9 cellular contexts compared by ENCODE assay signal in the genomic region with DNA sequence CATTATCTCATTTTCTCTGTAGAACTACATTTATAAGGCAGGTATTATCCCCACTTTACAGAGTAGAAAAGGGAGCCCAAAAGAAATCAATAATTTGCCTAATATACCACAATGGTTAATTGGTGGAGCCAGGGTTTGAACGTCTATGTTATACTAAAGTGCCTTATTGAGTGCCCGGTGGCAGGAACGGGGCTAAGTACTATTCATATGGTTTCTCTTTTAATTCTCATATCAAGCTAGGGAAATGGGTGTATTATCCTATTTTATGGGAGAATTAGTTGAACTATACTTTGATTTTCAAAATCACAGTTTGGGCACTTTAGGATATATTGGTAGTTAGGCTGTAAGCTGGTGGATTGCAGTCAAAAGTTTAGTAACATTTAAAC. TPM values are rescaled to one million over a fixed set of nuclear protein-coding genes. Genes with fewer than 3 reads are reported as not detected.
A peak's percentile ranks its signal among the peaks of the same experiment; 100 is the strongest.
DNase-seq lines count a peak whose midpoint lies in the region; ATAC-seq and TF ChIP-seq lines count a peak whose summit lies in the region.
"Had no signal": no experiment of that assay in that cellular context is flagged by ENCODE, and none has a peak within 500 bp of the region (broad histone marks: within the 10 kb centered on the region; RNA-seq: fewer than 3 reads in every experiment).

No MANE protein-coding gene starts in this region.

- peaks cover 13% of the 10 kb centered on the region for H4K20me1 ChIP-seq in Loucy (ENCODE audit: insufficient read depth, low read length, poor library complexity, severe bottlenecking)

- no peak overlapping the region for H3K27ac ChIP-seq in coronary artery
- H3K27ac ChIP-seq in adrenal gland = no peak overlapping the region

- H3K79me2 ChIP-seq in Loucy (ENCODE audit: insufficient read depth, low read length) = peaks cover 42% of the 10 kb centered on the region

- no peak for TF ChIP-seq CTCF in CD14-positive monocyte (IDR thresholded peaks at IDR 0.05)
- TF ChIP-seq CTCF in Loucy (conservative IDR thresholded peaks at IDR 0.05; ENCODE audit: low read length) = no peak
- no peak for TF ChIP-seq CTCF in coronary artery (IDR thresholded peaks at IDR 0.05)
- no peak for TF ChIP-seq CTCF in nephron progenitor cell (IDR thresholded peaks at IDR 0.05)
- TF ChIP-seq CTCF in adrenal gland (IDR thresholded peaks at IDR 0.05) = no peak

- no peak for DNase-seq in CD14-positive monocyte (ENCODE audit: low spot score)
- no peak for DNase-seq in coronary artery (ENCODE audit: low spot score)
- no peak for DNase-seq in nephron progenitor cell
- DNase-seq in NCI-H2227 treated with DMSO at 0.1 percent for 48 hours (lab: John Stamatoyannopoulos, UW) = no peak
- DNase-seq in adrenal gland = no peak
- no peak for DNase-seq in H4 (ENCODE audit: low spot score)
- DNase-seq: NCI-H1694 treated with DMSO at 0.1 percent for 48 hours had no signal

- H3K9me2 ChIP-seq in Loucy (replicated peaks; ENCODE audit: low read depth, low read length) = no peaks in the 10 kb centered on the region

- H3K4me3 ChIP-seq in Loucy (ENCODE audit: low read length, poor library complexity, severe bottlenecking) (peak overlapping the region; percentile 98), coronary artery (peak overlapping the region; percentile 89), adrenal gland (peak overlapping the region in 2 of 4 donors; percentile 59 to 81)

- no peak for ATAC-seq in HG03139 (IDR thresholded peaks at IDR 0.05; ENCODE audit: unreplicated experiment)

- peak overlapping the region in 5 of 7 donors; percentile 91 to 97 (median 95) for H3K27ac Mint-ChIP-seq in CD14-positive monocyte
- no peak overlapping the region for H3K27ac Mint-ChIP-seq in nephron progenitor cell

- H3F3A ChIP-seq in Loucy (ENCODE audit: low read depth) = peaks cover 6% of the 10 kb centered on the region; the same call in 1 of the 2 replicates

- H3K9me3 Mint-ChIP-seq in CD14-positive monocyte (peaks cover 0 to 4% (median 2%) of the 10 kb centered on the region in 7 donors), nephron progenitor cell (no peaks in the 10 kb centered on the region)

- WGBS in adrenal gland, 4 donors = 39 to 46% (median 42%) methylated on average over 3 of the region's 3 CpGs

- H3K4me1 ChIP-seq in Loucy (ENCODE audit: insufficient read depth, low read length, poor library complexity, severe bottlenecking) (peaks cover 36% of the 10 kb centered on the region), adrenal gland (replicated peaks in 1 of 2) (peaks cover 3 to 12% of the 10 kb centered on the region in 2 donors)

- H3K36me3 ChIP-seq in Loucy (ENCODE audit: insufficient read depth, low read length) (peaks cover 21% of the 10 kb centered on the region; the same call in 1 of the 2 replicates), adrenal gland (replicated peaks in 1 of 2) (peaks cover 0 to 7% of the 10 kb centered on the region in 2 donors)

- H3K9me3 ChIP-seq in Loucy (ENCODE audit: insufficient read depth, low read depth, low read length) (no peaks in the 10 kb centered on the region), adrenal gland (replicated peaks in 1 of 3) (no peaks in the 10 kb centered on the region)

- H3K4me2 ChIP-seq in Loucy (ENCODE audit: low read depth, low read length, poor library complexity, severe bottlenecking) = peak overlapping the region; percentile 87

- intact Hi-C loops in CD14-positive monocyte (cut with micrococcal nuclease) (loop anchor here (2.0 to 5.0 kb wide), 2 partner anchors 39 to 51 kb away; a partner anchor contains a TSS), adrenal gland (cut with DNase I) (no loop called here)

- H3K9ac ChIP-seq in Loucy (ENCODE audit: low read depth, low read length, poor library complexity, severe bottlenecking) = peak overlapping the region; percentile 91

- H2AFZ ChIP-seq in Loucy (ENCODE audit: low read length) = peak overlapping the region; percentile 97

- H3K27me3 ChIP-seq in Loucy (ENCODE audit: insufficient read depth, low read length, poor library complexity, severe bottlenecking) = no peaks in the 10 kb centered on the region
- H3K27me3 ChIP-seq in adrenal gland = no peaks in the 10 kb centered on the region

- peaks cover 10 to 32% of the 10 kb centered on the region in 2 donors for H3K36me3 Mint-ChIP-seq in CD14-positive monocyte
- H3K36me3 Mint-ChIP-seq in nephron progenitor cell (ENCODE audit: low read depth) = peaks cover 40% of the 10 kb centered on the region

- H3K27me3 Mint-ChIP-seq in CD14-positive monocyte (ENCODE audit: low read depth in 3 of 3) (peaks cover 0 to 2% (median 0%) of the 10 kb centered on the region in 3 donors), nephron progenitor cell (ENCODE audit: low read depth, poor library complexity) (no peaks in the 10 kb centered on the region)

- peak overlapping the region; percentile 98 to 99 for H3K4me3 Mint-ChIP-seq in CD14-positive monocyte
- peak overlapping the region; percentile 99 for H3K4me3 Mint-ChIP-seq in nephron progenitor cell

- H3K4me1 Mint-ChIP-seq in CD14-positive monocyte (peaks cover 34% of the 10 kb centered on the region), nephron progenitor cell (peaks cover 26% of the 10 kb centered on the region)

- no peak for TF ChIP-seq POLR2A in adrenal gland (IDR thresholded peaks at IDR 0.05)

RNA-seq across cellular contexts. Expression of a gene that starts 1.5 kb away (rescaled TPM):
- polyA plus RNA-seq in CD14-positive monocyte = 1 to 10 TPM in 1 of 2 donors, under 1 TPM in 1; 0.79 to 1.7 TPM
- total RNA-seq in adrenal gland = 10 to 100 TPM in 3 of 8 donors, 1 to 10 TPM in 5; 4.1 to 10.7 (median 8.4) TPM
- 1 to 10 TPM; 1.2 to 5.9 (median 2.1) TPM for polyA plus RNA-seq in adrenal gland
- 10.3 and 12.3 TPM in 2 replicates for total RNA-seq in H4 (2014; rRNA removed; shearing (Covaris generic))

RNA-seq across cellular contexts. Expression of a gene that starts 39.4 kb away (rescaled TPM):
- 100 to 1,000 TPM; 445 to 586 TPM for polyA plus RNA-seq in CD14-positive monocyte
- 1,000 to 10,000 TPM in 3 of 8 donors, 100 to 1,000 TPM in 5; 604 to 1,652 (median 938) TPM for total RNA-seq in adrenal gland
- polyA plus RNA-seq in adrenal gland = 1,000 to 10,000 TPM; 1,228 to 2,705 (median 2,245) TPM
- total RNA-seq in H4 (2014; rRNA removed; shearing (Covaris generic)) = 1,482 and 1,554 TPM in 2 replicates

RNA-seq across cellular contexts. Expression of a gene that starts 49.0 kb away (rescaled TPM):
- 1 to 10 TPM; 5.1 to 6.8 TPM for polyA plus RNA-seq in CD14-positive monocyte
- total RNA-seq in adrenal gland = 10 to 100 TPM; 10.8 to 20.0 (median 14.2) TPM
- 10 to 100 TPM in 1 of 3 donors, 1 to 10 TPM in 2; 4.9 to 16.5 (median 6.7) TPM for polyA plus RNA-seq in adrenal gland
- total RNA-seq in H4 (2014; rRNA removed; shearing (Covaris generic)) = 11.7 and 15.8 TPM in 2 replicates

RNA-seq across cellular contexts. Expression of a gene that starts 53.1 kb away (rescaled TPM):
- polyA plus RNA-seq in CD14-positive monocyte (10 to 100 TPM; 19.8 to 35.8 TPM), adrenal gland (1 to 10 TPM; 2.7 to 7.7 (median 3.7) TPM)
- 10 to 100 TPM in 2 of 8 donors, 1 to 10 TPM in 6; 4.9 to 14.8 (median 7.9) TPM for total RNA-seq in adrenal gland
- total RNA-seq in H4 (2014; rRNA removed; shearing (Covaris generic)) = 14.9 and 21.0 TPM in 2 replicates

Comparison
In these comparisons a context has a peak if more than half of its experiments do, and no peak if none do; other contexts are left out.
1. intact Hi-C loops: an anchor here in CD14-positive monocyte (2.0 to 5.0 kb wide); none called in adrenal gland.